8 cellular contexts compared by ENCODE assay signal in genomic region chr19:42290523-42291436, GRCh38. TPM values are rescaled to one million over a fixed set of nuclear protein-coding genes. Genes with fewer than 3 reads are reported as not detected.
DNase-seq lines count a peak whose midpoint lies in the region; ATAC-seq and TF ChIP-seq lines count a peak whose summit lies in the region.

No MANE protein-coding gene starts in this region.

- H3K36me3 ChIP-seq in BLaER1, result peaks cover 89% of the 10 kb centered on the region
- peaks cover 58% of the 10 kb centered on the region for H3K36me3 ChIP-seq in fibroblast of lung (ENCODE audit: control insufficient read depth, insufficient read depth, low read length)

- POLR2A ChIA-PET in activated CD4-positive, alpha-beta memory T cell treated with anti-CD3 and anti-CD28 coated beads for 36 hours (lab: Charles Lee), result no interaction called here

- H2AFZ ChIP-seq in fibroblast of lung (ENCODE audit: low read length), result no peak overlapping the region

- peak overlapping the region; percentile 37; the same call in 1 of the 2 replicates for H3K9ac ChIP-seq in BLaER1
- no peak overlapping the region for H3K9ac ChIP-seq in fibroblast of lung (ENCODE audit: insufficient read depth, low read length)

- H3K4me3 ChIP-seq in BLaER1 (peak overlapping the region; percentile 16; the same call in 1 of the 2 replicates), fibroblast of lung (replicated peaks in 1 of 4; ENCODE audit: control extremely low read depth in 1 of 4, insufficient read depth in 1 of 4, low read depth in 3 of 4, low read length in 4 of 4) (no peak overlapping the region)

- peak overlapping the region; percentile 52 for H3K27ac ChIP-seq in BLaER1
- H3K27ac ChIP-seq in fibroblast of lung (ENCODE audit: insufficient read depth, low read length), result no peak overlapping the region

- intact Hi-C loops in activated CD4-positive, alpha-beta memory T cell treated with anti-CD3 and anti-CD28 coated beads for 36 hours (cut with micrococcal nuclease), result no loop called here

- H3K27me3 ChIP-seq in BLaER1 (no peaks in the 10 kb centered on the region), fibroblast of lung (ENCODE audit: control insufficient read depth, insufficient read depth, low read length) (no peaks in the 10 kb centered on the region)

- H3K27me3 Mint-ChIP-seq in activated CD4-positive, alpha-beta memory T cell treated with anti-CD3 and anti-CD28 coated beads for 36 hours, result no peaks in the 10 kb centered on the region

- ATAC-seq in GM19328 (IDR thresholded peaks at IDR 0.05; ENCODE audit: unreplicated experiment) (no peak), GM19463 (IDR thresholded peaks at IDR 0.05; ENCODE audit: unreplicated experiment) (no peak), GM19324 (IDR thresholded peaks at IDR 0.05; ENCODE audit: low FRiP score, unreplicated experiment) (no peak)

- H3K4me1 Mint-ChIP-seq in activated CD4-positive, alpha-beta memory T cell treated with anti-CD3 and anti-CD28 coated beads for 36 hours (ENCODE audit: low read depth), result peaks cover 11% of the 10 kb centered on the region

- peaks cover 92% of the 10 kb centered on the region for H4K20me1 ChIP-seq in BLaER1
- H4K20me1 ChIP-seq in fibroblast of lung (ENCODE audit: control insufficient read depth, extremely low read depth, insufficient read depth, low read length), result no peaks in the 10 kb centered on the region

- H3K27ac Mint-ChIP-seq in activated CD4-positive, alpha-beta memory T cell treated with anti-CD3 and anti-CD28 coated beads for 36 hours, result no peak overlapping the region

- H3K4me3 Mint-ChIP-seq in activated CD4-positive, alpha-beta memory T cell treated with anti-CD3 and anti-CD28 coated beads for 36 hours, result no peak overlapping the region

- peaks cover 15% of the 10 kb centered on the region for H3K36me3 Mint-ChIP-seq in activated CD4-positive, alpha-beta memory T cell treated with anti-CD3 and anti-CD28 coated beads for 36 hours

- H3K4me1 ChIP-seq in BLaER1 (peaks cover 61% of the 10 kb centered on the region), fibroblast of lung (ENCODE audit: control insufficient read depth, extremely low read depth, insufficient read depth, low read length) (peaks cover 6% of the 10 kb centered on the region)

- DNase-seq in HT-29 (ENCODE audit: low spot score) (peak; percentile 88), fibroblast of lung (ENCODE audit: low read depth in 2 of 2) (no peak)
- peak; percentile 59 for DNase-seq in activated CD4-positive, alpha-beta memory T cell treated with anti-CD3 and anti-CD28 coated beads for 36 hours
- peak; percentile 54 to 57 for DNase-seq in stimulated activated CD4-positive, alpha-beta T cell treated with anti-CD3 and anti-CD28 coated beads, Interleukin-4, amount 100 ng/mL, for 4 hours

- peak; percentile 38 to 42 for TF ChIP-seq CTCF in fibroblast of lung (conservative IDR thresholded peaks at IDR 0.05 in 1 of 2, IDR thresholded peaks at IDR 0.05 in 1 of 2; ENCODE audit: low read depth in 1 of 2, low read length in 2 of 2)

- H3K9me3 Mint-ChIP-seq in activated CD4-positive, alpha-beta memory T cell treated with anti-CD3 and anti-CD28 coated beads for 36 hours, result no peaks in the 10 kb centered on the region

- no peaks in the 10 kb centered on the region for H3K9me3 ChIP-seq in BLaER1
- H3K9me3 ChIP-seq in fibroblast of lung (ENCODE audit: control insufficient read depth, insufficient read depth, low read depth, low read length), result no peaks in the 10 kb centered on the region

- peak overlapping the region; percentile 80 for H3K4me2 ChIP-seq in BLaER1
- H3K4me2 ChIP-seq in fibroblast of lung (ENCODE audit: extremely low read depth, insufficient read depth, low read length), result no peak overlapping the region

- H3K79me2 ChIP-seq in fibroblast of lung (ENCODE audit: control insufficient read depth, insufficient read depth, low read length), result peaks cover 9% of the 10 kb centered on the region

- CTCF ChIA-PET in activated CD4-positive, alpha-beta memory T cell treated with anti-CD3 and anti-CD28 coated beads for 36 hours (lab: Charles Lee), result no interaction called here

RNA-seq across cellular contexts. Expression of gene PRR19, which starts 11.2 kb away (rescaled TPM):
- total RNA-seq in HT-29 (2014; rRNA removed; shearing (Covaris generic)), result 4.4 and 4.7 TPM in 2 replicates
- total RNA-seq in activated CD4-positive, alpha-beta memory T cell treated with anti-CD3 and anti-CD28 coated beads for 36 hours, result under 1 TPM; 0.61 to 0.81 TPM
- total RNA-seq in fibroblast of lung, result 0.17 and 0.26 TPM in 2 replicates
- 0.39 and 0.54 TPM in 2 replicates for polyA plus RNA-seq in fibroblast of lung
- polyA plus RNA-seq in fibroblast of lung (2012), result 1.5 and 1.6 TPM in 2 replicates
- polyA minus RNA-seq in fibroblast of lung (ENCODE audit: low replicate concordance), result 0.48 and 4.3 TPM in 2 replicates

RNA-seq across cellular contexts. Expression of gene PAFAH1B3, which starts 11.6 kb away (rescaled TPM):
- total RNA-seq in HT-29 (2014; rRNA removed; shearing (Covaris generic)), result 286 and 326 TPM in 2 replicates
- 10 to 100 TPM; 46.6 to 54.7 TPM for total RNA-seq in activated CD4-positive, alpha-beta memory T cell treated with anti-CD3 and anti-CD28 coated beads for 36 hours
- total RNA-seq in fibroblast of lung, result 25.9 and 32.1 TPM in 2 replicates
- 20.1 and 34.1 TPM in 2 replicates for polyA plus RNA-seq in fibroblast of lung
- polyA plus RNA-seq in fibroblast of lung (2012), result 25.4 and 52.0 TPM in 2 replicates
- polyA minus RNA-seq in fibroblast of lung (ENCODE audit: low replicate concordance), result 79.3 and 108 TPM in 2 replicates

RNA-seq across cellular contexts. Expression of gene CIC, which starts 21.7 kb away (rescaled TPM):
- 42.1 and 55.5 TPM in 2 replicates for total RNA-seq in HT-29 (2014; rRNA removed; shearing (Covaris generic))
- 10 to 100 TPM; 56.9 to 64.2 TPM for total RNA-seq in activated CD4-positive, alpha-beta memory T cell treated with anti-CD3 and anti-CD28 coated beads for 36 hours
- 16.7 and 23.6 TPM in 2 replicates for total RNA-seq in fibroblast of lung
- 8.5 and 14.5 TPM in 2 replicates for polyA plus RNA-seq in fibroblast of lung
- 32.9 and 41.3 TPM in 2 replicates for polyA plus RNA-seq in fibroblast of lung (2012)
- polyA minus RNA-seq in fibroblast of lung (ENCODE audit: low replicate concordance), result 36.6 and 51.1 TPM in 2 replicates

RNA-seq across cellular contexts. Expression of gene TMEM145, which starts 22.3 kb away (rescaled TPM):
- 0.29 and 0.81 TPM in 2 replicates for total RNA-seq in HT-29 (2014; rRNA removed; shearing (Covaris generic))
- under 1 TPM in 1 of 2 experiments, not detected in 1; 0.29 TPM for total RNA-seq in activated CD4-positive, alpha-beta memory T cell treated with anti-CD3 and anti-CD28 coated beads for 36 hours
- 0.83 TPM in 1 of 2 replicates, not detected in the other for total RNA-seq in fibroblast of lung
- 0.05 and 0.20 TPM in 2 replicates for polyA plus RNA-seq in fibroblast of lung
- 0.14 and 0.17 TPM in 2 replicates for polyA plus RNA-seq in fibroblast of lung (2012)
- polyA minus RNA-seq in fibroblast of lung (ENCODE audit: low replicate concordance), result not detected in 2 replicates

RNA-seq across cellular contexts. Expression of gene MEGF8, which starts 34.7 kb away (rescaled TPM):
- total RNA-seq in HT-29 (2014; rRNA removed; shearing (Covaris generic)), result 17.6 and 22.9 TPM in 2 replicates
- 1 to 10 TPM; 6.0 to 7.2 TPM for total RNA-seq in activated CD4-positive, alpha-beta memory T cell treated with anti-CD3 and anti-CD28 coated beads for 36 hours
- total RNA-seq in fibroblast of lung, result 27.6 and 32.1 TPM in 2 replicates
- polyA plus RNA-seq in fibroblast of lung, result 7.8 and 9.3 TPM in 2 replicates
- polyA plus RNA-seq in fibroblast of lung (2012), result 15.3 and 21.9 TPM in 2 replicates
- polyA minus RNA-seq in fibroblast of lung (ENCODE audit: low replicate concordance), result 11.4 and 20.5 TPM in 2 replicates

Comparison
In these comparisons a context has a peak if more than half of its experiments do, and no peak if none do; other contexts are left out.
1. DNase-seq: peak in HT-29 (single experiment), activated CD4-positive, alpha-beta memory T cell treated with anti-CD3 and anti-CD28 coated beads for 36 hours (single experiment) and stimulated activated CD4-positive, alpha-beta T cell treated with anti-CD3 and anti-CD28 coated beads, Interleukin-4, amount 100 ng/mL, for 4 hours (2 of 2); none in fibroblast of lung (0 of 2).